1 cellular context compared by ENCODE assay signal in genomic region chr11:78038697-78039313, GRCh38.
TF ChIP-seq lines count a peak whose summit lies in the region.

No MANE protein-coding gene starts in this region.

TF ChIP-seq in HepG2, 621 proteins besides CTCF, POLR2A, EP300 and RAD21 (continued from another document):
- no peak for TF ChIP-seq SOX13 (IDR thresholded peaks at IDR 0.05)
- peak in 1 of 2 experiments; percentile 40; a peak in 1 of 4 replicates for TF ChIP-seq SOX13 (CRISPR knock-in tag; conservative IDR thresholded peaks at IDR 0.05 in 1 of 2, IDR thresholded peaks at IDR 0.05 in 1 of 2)
- TF ChIP-seq ZFP36L1 (CRISPR knock-in tag; IDR thresholded peaks at IDR 0.05), result no peak
- no peak for TF ChIP-seq NONO (IDR thresholded peaks at IDR 0.05)
- TF ChIP-seq NONO (CRISPR knock-in tag; conservative IDR thresholded peaks at IDR 0.05), result no peak
- TF ChIP-seq, protein P1, sequence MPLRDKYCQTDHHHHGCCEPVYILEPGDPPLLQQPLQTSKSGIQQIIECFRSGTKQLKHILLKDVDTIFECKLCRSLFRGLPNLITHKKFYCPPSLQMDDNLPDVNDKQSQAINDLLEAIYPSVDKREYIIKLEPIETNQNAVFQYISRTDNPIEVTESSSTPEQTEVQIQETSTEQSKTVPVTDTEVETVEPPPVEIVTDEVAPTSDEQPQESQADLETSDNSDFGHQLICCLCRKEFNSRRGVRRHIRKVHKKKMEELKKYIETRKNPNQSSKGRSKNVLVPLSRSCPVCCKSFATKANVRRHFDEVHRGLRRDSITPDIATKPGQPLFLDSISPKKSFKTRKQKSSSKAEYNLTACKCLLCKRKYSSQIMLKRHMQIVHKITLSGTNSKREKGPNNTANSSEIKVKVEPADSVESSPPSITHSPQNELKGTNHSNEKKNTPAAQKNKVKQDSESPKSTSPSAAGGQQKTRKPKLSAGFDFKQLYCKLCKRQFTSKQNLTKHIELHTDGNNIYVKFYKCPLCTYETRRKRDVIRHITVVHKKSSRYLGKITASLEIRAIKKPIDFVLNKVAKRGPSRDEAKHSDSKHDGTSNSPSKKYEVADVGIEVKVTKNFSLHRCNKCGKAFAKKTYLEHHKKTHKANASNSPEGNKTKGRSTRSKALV (CRISPR knock-in tag; IDR thresholded peaks at IDR 0.05), result no peak
- TF ChIP-seq ZNF207 (IDR thresholded peaks at IDR 0.05; ENCODE audit: borderline replicate concordance), result no peak
- no peak for TF ChIP-seq ZFP36L2 (CRISPR knock-in tag; IDR thresholded peaks at IDR 0.05)
- TF ChIP-seq ZNF614 (CRISPR knock-in tag; IDR thresholded peaks at IDR 0.05; ENCODE audit: borderline replicate concordance), result peak; percentile 24; the same call in 1 of the 2 replicates
- TF ChIP-seq ZNF740 (CRISPR knock-in tag; IDR thresholded peaks at IDR 0.05), result no peak
- no peak for TF ChIP-seq SRSF1 (optimal IDR thresholded peaks at IDR 0.05; ENCODE audit: low read depth, low read length)
- TF ChIP-seq TCF7L2 (IDR thresholded peaks at IDR 0.05; ENCODE audit: low read depth, low read length), result no peak
- TF ChIP-seq ZNF530 (CRISPR knock-in tag; IDR thresholded peaks at IDR 0.05; ENCODE audit: low read depth), result no peak
- 0 out of 2 replicates have a peak, but pooled peaks have one; percentile 42 for TF ChIP-seq ZBTB7B (CRISPR knock-in tag; IDR thresholded peaks at IDR 0.05)
- TF ChIP-seq HNF1A (IDR thresholded peaks at IDR 0.05; ENCODE audit: low read depth), result no peak
- no peak for TF ChIP-seq HNF1A (CRISPR knock-in tag; IDR thresholded peaks at IDR 0.05; ENCODE audit: borderline replicate concordance)
- no peak for TF ChIP-seq ZNF143 (CRISPR knock-in tag; IDR thresholded peaks at IDR 0.05)
- no peak for TF ChIP-seq ZBTB4 (CRISPR knock-in tag; IDR thresholded peaks at IDR 0.05; ENCODE audit: borderline replicate concordance)
- no peak for TF ChIP-seq ZBTB37 (CRISPR knock-in tag; IDR thresholded peaks at IDR 0.05)
- no peak for TF ChIP-seq SRSF4 (IDR thresholded peaks at IDR 0.05; ENCODE audit: low read depth, low read length, poor library complexity, severe bottlenecking)
- TF ChIP-seq ERF (CRISPR knock-in tag; IDR thresholded peaks at IDR 0.05), result no peak
- no peak for TF ChIP-seq NR2F2 (IDR thresholded peaks at IDR 0.05; ENCODE audit: borderline replicate concordance, low read depth)
- peak; percentile 76; the same call in 1 of the 2 replicates for TF ChIP-seq NFIC (IDR thresholded peaks at IDR 0.05; ENCODE audit: low read length)
- TF ChIP-seq SALL1 (CRISPR knock-in tag; IDR thresholded peaks at IDR 0.05), result 0 out of 2 replicates have a peak, but pooled peaks have one; percentile 1
- TF ChIP-seq ZNF563 (CRISPR knock-in tag; IDR thresholded peaks at IDR 0.05), result no peak; the same call in 1 of the 2 replicates
- no peak for TF ChIP-seq SKI (IDR thresholded peaks at IDR 0.05; ENCODE audit: partially characterized antibody)
- no peak for TF ChIP-seq SMAD9 (CRISPR knock-in tag; IDR thresholded peaks at IDR 0.05)
- TF ChIP-seq YEATS4 (CRISPR knock-in tag; IDR thresholded peaks at IDR 0.05; ENCODE audit: borderline replicate concordance), result 0 out of 2 replicates have a peak, but pooled peaks have one; percentile 16
- no peak for TF ChIP-seq TRIM24 (CRISPR knock-in tag; IDR thresholded peaks at IDR 0.05)
- TF ChIP-seq CBFB (CRISPR knock-in tag; IDR thresholded peaks at IDR 0.05), result 0 out of 2 replicates have a peak, but pooled peaks have one; percentile 30
- TF ChIP-seq ZNF501 (CRISPR knock-in tag; IDR thresholded peaks at IDR 0.05), result peak; percentile 45; the same call in 1 of the 2 replicates
